ENCODE assay signal across 8 cellular contexts in the genomic region with DNA sequence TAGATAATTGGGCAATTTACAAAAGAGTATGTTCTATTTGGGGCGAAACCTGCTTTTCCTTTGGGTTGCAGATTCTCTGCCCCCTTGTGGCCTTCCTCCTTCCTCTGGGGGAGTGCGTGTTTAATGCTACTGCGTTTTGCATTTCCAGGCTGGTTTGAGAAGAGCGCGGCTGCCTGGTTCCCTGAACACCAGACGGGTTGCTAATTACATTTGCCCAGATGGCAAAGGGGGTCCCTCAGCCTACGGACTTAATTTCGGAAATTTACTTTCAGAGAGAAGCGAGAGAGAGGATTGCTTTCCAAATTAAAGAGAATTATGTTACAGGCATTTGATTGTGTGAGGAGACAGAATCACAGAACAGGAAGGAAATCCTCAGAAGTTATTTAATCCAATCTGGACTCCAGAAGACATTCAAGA.
DNase-seq lines count a peak whose midpoint lies in the region; ATAC-seq and TF ChIP-seq lines count a peak whose summit lies in the region.

No MANE protein-coding gene starts in this region.

- peak; percentile 84 for DNase-seq in BE2C
- peak; percentile 74 for DNase-seq in H7
- peak; percentile 46 to 64 (median 48) for DNase-seq in Peyer's patch
- DNase-seq in stimulated activated naive B cell treated with anti-CD40 and anti-IgM and Interleukin-4, amounts not matched to agents 10 μg/mL and 1 μg/mL and 100 μg/mL, for 72 hours, result peak; percentile 16

- H3K4me1 Mint-ChIP-seq in dendritic cell treated with granulocyte-macrophage colony-stimulating factor and Interleukin-4, amounts not matched to agents 40 ng/mL and 50 ng/mL, for 4 days (ENCODE audit: low read depth), result peaks cover 23% of the 10 kb centered on the region
- peaks cover 19 to 33% of the 10 kb centered on the region in 2 donors for H3K4me1 Mint-ChIP-seq in stimulated activated naive B cell treated with anti-CD40 and anti-IgM and Interleukin-4, amounts not matched to agents 10 μg/mL and 1 μg/mL and 100 μg/mL, for 72 hours

- peak overlapping the region; percentile 43 for H3K4me3 ChIP-seq in BE2C (ENCODE audit: low read depth, low read length)
- H3K4me3 ChIP-seq in H7 (ENCODE audit: insufficient read depth, low read depth, low read length), result no peak overlapping the region
- H3K4me3 ChIP-seq in Peyer's patch, result no peak overlapping the region
- no peak overlapping the region for H3K4me3 ChIP-seq in liver (ENCODE audit: low read depth in 1 of 3, low read length in 3 of 3)

- intact Hi-C loops in dendritic cell treated with granulocyte-macrophage colony-stimulating factor and Interleukin-4, amounts not matched to agents 40 ng/mL and 50 ng/mL, for 4 days (cut with micrococcal nuclease), result loop anchor here (5.0 to 10.0 kb wide), 2 partner anchors 88 to 130 kb away; a partner anchor contains a TSS

- 10% methylated on average over 9 of the region's 9 CpGs for WGBS in liver

- H3K9me3 ChIP-seq in BE2C (no peaks in the 10 kb centered on the region), Peyer's patch (no peaks in the 10 kb centered on the region), liver (ENCODE audit: control insufficient read depth in 4 of 4, low read length in 3 of 4) (no peaks in the 10 kb centered on the region)

- peak overlapping the region; percentile 40 for H3K27ac Mint-ChIP-seq in dendritic cell treated with granulocyte-macrophage colony-stimulating factor and Interleukin-4, amounts not matched to agents 40 ng/mL and 50 ng/mL, for 4 days
- H3K27ac Mint-ChIP-seq in stimulated activated naive B cell treated with anti-CD40 and anti-IgM and Interleukin-4, amounts not matched to agents 10 μg/mL and 1 μg/mL and 100 μg/mL, for 72 hours, result peak overlapping the region; percentile 92

- H3K27me3 Mint-ChIP-seq in dendritic cell treated with granulocyte-macrophage colony-stimulating factor and Interleukin-4, amounts not matched to agents 40 ng/mL and 50 ng/mL, for 4 days, result peaks cover 7% of the 10 kb centered on the region
- H3K27me3 Mint-ChIP-seq in stimulated activated naive B cell treated with anti-CD40 and anti-IgM and Interleukin-4, amounts not matched to agents 10 μg/mL and 1 μg/mL and 100 μg/mL, for 72 hours, result peaks cover 0 to 5% of the 10 kb centered on the region in 2 donors

- peak; percentile 66 to 69 for ATAC-seq in stimulated activated naive B cell treated with anti-CD40 and anti-IgM and Interleukin-4, amounts not matched to agents 10 μg/mL and 1 μg/mL and 100 μg/mL, for 72 hours (replicated peaks)
- ATAC-seq in HG03097 (IDR thresholded peaks at IDR 0.05; ENCODE audit: low FRiP score, unreplicated experiment) (no peak), GM18873 (IDR thresholded peaks at IDR 0.05; ENCODE audit: low FRiP score, unreplicated experiment) (no peak)

- TF ChIP-seq RAD21 in liver (IDR thresholded peaks at IDR 0.05), result peak; percentile 77 to 86

- no peak overlapping the region for H3K9ac ChIP-seq in liver (ENCODE audit: low read depth in 1 of 2, low read length in 2 of 2)

- H3K27me3 ChIP-seq in BE2C, result no peaks in the 10 kb centered on the region
- H3K27me3 ChIP-seq in H7 (ENCODE audit: control insufficient read depth, insufficient read depth, low read length), result no peaks in the 10 kb centered on the region
- H3K27me3 ChIP-seq in Peyer's patch, result no peaks in the 10 kb centered on the region
- no peaks in the 10 kb centered on the region for H3K27me3 ChIP-seq in liver (ENCODE audit: control insufficient read depth in 4 of 4, insufficient read depth in 4 of 4, low read length in 3 of 4)

- H3K36me3 ChIP-seq in BE2C (no peaks in the 10 kb centered on the region), H7 (replicated peaks; ENCODE audit: control insufficient read depth, insufficient read depth, low read length) (no peaks in the 10 kb centered on the region), Peyer's patch (no peaks in the 10 kb centered on the region), liver (ENCODE audit: control insufficient read depth in 4 of 4, insufficient read depth in 3 of 4, low read depth in 1 of 4, low read length in 3 of 4) (no peaks in the 10 kb centered on the region)

- TF ChIP-seq POLR2A in Peyer's patch (IDR thresholded peaks at IDR 0.05), result no peak

- H3K4me3 Mint-ChIP-seq in dendritic cell treated with granulocyte-macrophage colony-stimulating factor and Interleukin-4, amounts not matched to agents 40 ng/mL and 50 ng/mL, for 4 days, result peak overlapping the region; percentile 70
- peak overlapping the region; percentile 70 to 82 for H3K4me3 Mint-ChIP-seq in stimulated activated naive B cell treated with anti-CD40 and anti-IgM and Interleukin-4, amounts not matched to agents 10 μg/mL and 1 μg/mL and 100 μg/mL, for 72 hours

- H3K9me3 Mint-ChIP-seq in dendritic cell treated with granulocyte-macrophage colony-stimulating factor and Interleukin-4, amounts not matched to agents 40 ng/mL and 50 ng/mL, for 4 days, result peaks cover 9% of the 10 kb centered on the region
- peaks cover 4 to 5% of the 10 kb centered on the region in 2 donors for H3K9me3 Mint-ChIP-seq in stimulated activated naive B cell treated with anti-CD40 and anti-IgM and Interleukin-4, amounts not matched to agents 10 μg/mL and 1 μg/mL and 100 μg/mL, for 72 hours

- peak; percentile 94 for TF ChIP-seq CTCF in BE2C (IDR thresholded peaks at IDR 0.05; ENCODE audit: low read depth, low read length)
- TF ChIP-seq CTCF in Peyer's patch (IDR thresholded peaks at IDR 0.05), result peak; percentile 18 to 51 (median 29)
- peak; percentile 59 for TF ChIP-seq CTCF in liver (IDR thresholded peaks at IDR 0.05; ENCODE audit: low read depth, low read length, missing input control)

- H3K4me1 ChIP-seq in BE2C, result peaks cover 2% of the 10 kb centered on the region; the same call in 1 of the 2 replicates
- H3K4me1 ChIP-seq in Peyer's patch, result no peaks in the 10 kb centered on the region
- H3K4me1 ChIP-seq in liver (ENCODE audit: control insufficient read depth in 4 of 4, insufficient read depth in 4 of 4, low read length in 3 of 4), result no peaks in the 10 kb centered on the region

- no peaks in the 10 kb centered on the region for H3K36me3 Mint-ChIP-seq in dendritic cell treated with granulocyte-macrophage colony-stimulating factor and Interleukin-4, amounts not matched to agents 40 ng/mL and 50 ng/mL, for 4 days (ENCODE audit: low read depth)
- H3K36me3 Mint-ChIP-seq in stimulated activated naive B cell treated with anti-CD40 and anti-IgM and Interleukin-4, amounts not matched to agents 10 μg/mL and 1 μg/mL and 100 μg/mL, for 72 hours, result peaks cover 5 to 7% of the 10 kb centered on the region in 2 donors

- no peak overlapping the region for H3K27ac ChIP-seq in Peyer's patch
- H3K27ac ChIP-seq in liver (ENCODE audit: low read depth in 1 of 2, low read length in 2 of 2), result no peak overlapping the region

TF ChIP-seq in liver, 16 proteins besides CTCF, POLR2A, EP300 and RAD21:
- TF ChIP-seq RXRA (IDR thresholded peaks at IDR 0.05) (no peak), NR2F2 (IDR thresholded peaks at IDR 0.05) (no peak), FOXA2 (IDR thresholded peaks at IDR 0.05) (no peak), EGR1 (IDR thresholded peaks at IDR 0.05; ENCODE audit: low read depth in 2 of 2) (no peak), HNF4G (IDR thresholded peaks at IDR 0.05) (no peak), HNF4A (conservative IDR thresholded peaks at IDR 0.05) (no peak), TAF1 (conservative IDR thresholded peaks at IDR 0.05) (no peak), YY1 (IDR thresholded peaks at IDR 0.05) (no peak), FOXA1 (IDR thresholded peaks at IDR 0.05) (no peak)
- TF ChIP-seq, protein P1, sequence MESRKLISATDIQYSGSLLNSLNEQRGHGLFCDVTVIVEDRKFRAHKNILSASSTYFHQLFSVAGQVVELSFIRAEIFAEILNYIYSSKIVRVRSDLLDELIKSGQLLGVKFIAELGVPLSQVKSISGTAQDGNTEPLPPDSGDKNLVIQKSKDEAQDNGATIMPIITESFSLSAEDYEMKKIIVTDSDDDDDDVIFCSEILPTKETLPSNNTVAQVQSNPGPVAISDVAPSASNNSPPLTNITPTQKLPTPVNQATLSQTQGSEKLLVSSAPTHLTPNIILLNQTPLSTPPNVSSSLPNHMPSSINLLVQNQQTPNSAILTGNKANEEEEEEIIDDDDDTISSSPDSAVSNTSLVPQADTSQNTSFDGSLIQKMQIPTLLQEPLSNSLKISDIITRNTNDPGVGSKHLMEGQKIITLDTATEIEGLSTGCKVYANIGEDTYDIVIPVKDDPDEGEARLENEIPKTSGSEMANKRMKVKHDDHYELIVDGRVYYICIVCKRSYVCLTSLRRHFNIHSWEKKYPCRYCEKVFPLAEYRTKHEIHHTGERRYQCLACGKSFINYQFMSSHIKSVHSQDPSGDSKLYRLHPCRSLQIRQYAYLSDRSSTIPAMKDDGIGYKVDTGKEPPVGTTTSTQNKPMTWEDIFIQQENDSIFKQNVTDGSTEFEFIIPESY (IDR thresholded peaks at IDR 0.05), result no peak
- TF ChIP-seq, protein P2, sequence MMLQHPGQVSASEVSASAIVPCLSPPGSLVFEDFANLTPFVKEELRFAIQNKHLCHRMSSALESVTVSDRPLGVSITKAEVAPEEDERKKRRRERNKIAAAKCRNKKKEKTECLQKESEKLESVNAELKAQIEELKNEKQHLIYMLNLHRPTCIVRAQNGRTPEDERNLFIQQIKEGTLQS (IDR thresholded peaks at IDR 0.05), result no peak
- TF ChIP-seq, protein P3, sequence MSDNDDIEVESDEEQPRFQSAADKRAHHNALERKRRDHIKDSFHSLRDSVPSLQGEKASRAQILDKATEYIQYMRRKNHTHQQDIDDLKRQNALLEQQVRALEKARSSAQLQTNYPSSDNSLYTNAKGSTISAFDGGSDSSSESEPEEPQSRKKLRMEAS (IDR thresholded peaks at IDR 0.05), result no peak

Comparison
In these comparisons a context has a peak if more than half of its experiments do, and no peak if none do; other contexts are left out.
1. DNase-seq: peak in every context shown above with its lines; median percentile 84 in BE2C; 74 in H7; 48 in Peyer's patch; 16 in stimulated activated naive B cell treated with anti-CD40 and anti-IgM and Interleukin-4, amounts not matched to agents 10 μg/mL and 1 μg/mL and 100 μg/mL, for 72 hours.
2. CTCF ChIP-seq: peak in every context shown above with its lines; median percentile 94 in BE2C; 59 in liver; 29 in Peyer's patch.
3. ATAC-seq: peak in stimulated activated naive B cell treated with anti-CD40 and anti-IgM and Interleukin-4, amounts not matched to agents 10 μg/mL and 1 μg/mL and 100 μg/mL, for 72 hours (2 of 2); none in HG03097 (single experiment) and GM18873 (single experiment).